1 cellular context compared by ENCODE assay signal in the genomic region with DNA sequence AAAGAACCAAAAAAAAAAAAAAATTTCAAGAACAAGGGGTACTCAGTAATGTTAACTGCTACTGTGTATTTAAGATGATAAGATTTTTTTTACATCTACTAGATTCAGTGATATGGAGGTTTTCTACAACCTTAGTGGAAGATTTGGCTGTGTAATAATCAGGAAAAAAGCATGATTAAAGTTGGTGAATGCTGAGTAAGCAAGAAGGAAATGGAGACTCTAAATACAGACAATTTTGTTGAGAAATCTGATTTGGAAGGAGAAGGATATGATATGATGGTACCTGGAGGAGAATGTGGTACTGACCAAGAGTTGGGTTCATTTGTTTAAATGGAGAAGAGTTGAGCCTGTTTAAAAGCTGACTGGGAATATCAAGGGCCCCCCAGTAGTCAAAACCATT.
TF ChIP-seq lines count a peak whose summit lies in the region.

No MANE protein-coding gene starts in this region.

TF ChIP-seq in WTC11, 78 proteins besides CTCF, POLR2A, EP300 and RAD21 (continued from another document):
- TF ChIP-seq, protein P1, sequence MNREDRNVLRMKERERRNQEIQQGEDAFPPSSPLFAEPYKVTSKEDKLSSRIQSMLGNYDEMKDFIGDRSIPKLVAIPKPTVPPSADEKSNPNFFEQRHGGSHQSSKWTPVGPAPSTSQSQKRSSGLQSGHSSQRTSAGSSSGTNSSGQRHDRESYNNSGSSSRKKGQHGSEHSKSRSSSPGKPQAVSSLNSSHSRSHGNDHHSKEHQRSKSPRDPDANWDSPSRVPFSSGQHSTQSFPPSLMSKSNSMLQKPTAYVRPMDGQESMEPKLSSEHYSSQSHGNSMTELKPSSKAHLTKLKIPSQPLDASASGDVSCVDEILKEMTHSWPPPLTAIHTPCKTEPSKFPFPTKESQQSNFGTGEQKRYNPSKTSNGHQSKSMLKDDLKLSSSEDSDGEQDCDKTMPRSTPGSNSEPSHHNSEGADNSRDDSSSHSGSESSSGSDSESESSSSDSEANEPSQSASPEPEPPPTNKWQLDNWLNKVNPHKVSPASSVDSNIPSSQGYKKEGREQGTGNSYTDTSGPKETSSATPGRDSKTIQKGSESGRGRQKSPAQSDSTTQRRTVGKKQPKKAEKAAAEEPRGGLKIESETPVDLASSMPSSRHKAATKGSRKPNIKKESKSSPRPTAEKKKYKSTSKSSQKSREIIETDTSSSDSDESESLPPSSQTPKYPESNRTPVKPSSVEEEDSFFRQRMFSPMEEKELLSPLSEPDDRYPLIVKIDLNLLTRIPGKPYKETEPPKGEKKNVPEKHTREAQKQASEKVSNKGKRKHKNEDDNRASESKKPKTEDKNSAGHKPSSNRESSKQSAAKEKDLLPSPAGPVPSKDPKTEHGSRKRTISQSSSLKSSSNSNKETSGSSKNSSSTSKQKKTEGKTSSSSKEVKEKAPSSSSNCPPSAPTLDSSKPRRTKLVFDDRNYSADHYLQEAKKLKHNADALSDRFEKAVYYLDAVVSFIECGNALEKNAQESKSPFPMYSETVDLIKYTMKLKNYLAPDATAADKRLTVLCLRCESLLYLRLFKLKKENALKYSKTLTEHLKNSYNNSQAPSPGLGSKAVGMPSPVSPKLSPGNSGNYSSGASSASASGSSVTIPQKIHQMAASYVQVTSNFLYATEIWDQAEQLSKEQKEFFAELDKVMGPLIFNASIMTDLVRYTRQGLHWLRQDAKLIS (CRISPR knock-in tag; IDR thresholded peaks at IDR 0.05; ENCODE audit: borderline replicate concordance), result no peak
- TF ChIP-seq, protein P2, sequence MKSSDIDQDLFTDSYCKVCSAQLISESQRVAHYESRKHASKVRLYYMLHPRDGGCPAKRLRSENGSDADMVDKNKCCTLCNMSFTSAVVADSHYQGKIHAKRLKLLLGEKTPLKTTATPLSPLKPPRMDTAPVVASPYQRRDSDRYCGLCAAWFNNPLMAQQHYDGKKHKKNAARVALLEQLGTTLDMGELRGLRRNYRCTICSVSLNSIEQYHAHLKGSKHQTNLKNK (CRISPR knock-in tag; IDR thresholded peaks at IDR 0.05), result no peak
- TF ChIP-seq ETV6 (CRISPR knock-in tag; IDR thresholded peaks at IDR 0.05) (no peak), NR3C1 (CRISPR knock-in tag; conservative IDR thresholded peaks at IDR 0.05; ENCODE audit: low read depth) (no peak)
- TF ChIP-seq, protein P3, sequence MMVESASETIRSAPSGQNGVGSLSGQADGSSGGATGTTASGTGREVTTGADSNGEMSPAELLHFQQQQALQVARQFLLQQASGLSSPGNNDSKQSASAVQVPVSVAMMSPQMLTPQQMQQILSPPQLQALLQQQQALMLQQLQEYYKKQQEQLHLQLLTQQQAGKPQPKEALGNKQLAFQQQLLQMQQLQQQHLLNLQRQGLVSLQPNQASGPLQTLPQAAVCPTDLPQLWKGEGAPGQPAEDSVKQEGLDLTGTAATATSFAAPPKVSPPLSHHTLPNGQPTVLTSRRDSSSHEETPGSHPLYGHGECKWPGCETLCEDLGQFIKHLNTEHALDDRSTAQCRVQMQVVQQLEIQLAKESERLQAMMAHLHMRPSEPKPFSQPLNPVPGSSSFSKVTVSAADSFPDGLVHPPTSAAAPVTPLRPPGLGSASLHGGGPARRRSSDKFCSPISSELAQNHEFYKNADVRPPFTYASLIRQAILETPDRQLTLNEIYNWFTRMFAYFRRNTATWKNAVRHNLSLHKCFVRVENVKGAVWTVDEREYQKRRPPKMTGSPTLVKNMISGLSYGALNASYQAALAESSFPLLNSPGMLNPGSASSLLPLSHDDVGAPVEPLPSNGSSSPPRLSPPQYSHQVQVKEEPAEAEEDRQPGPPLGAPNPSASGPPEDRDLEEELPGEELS (CRISPR knock-in tag; IDR thresholded peaks at IDR 0.05), result no peak
- TF ChIP-seq, protein P4, sequence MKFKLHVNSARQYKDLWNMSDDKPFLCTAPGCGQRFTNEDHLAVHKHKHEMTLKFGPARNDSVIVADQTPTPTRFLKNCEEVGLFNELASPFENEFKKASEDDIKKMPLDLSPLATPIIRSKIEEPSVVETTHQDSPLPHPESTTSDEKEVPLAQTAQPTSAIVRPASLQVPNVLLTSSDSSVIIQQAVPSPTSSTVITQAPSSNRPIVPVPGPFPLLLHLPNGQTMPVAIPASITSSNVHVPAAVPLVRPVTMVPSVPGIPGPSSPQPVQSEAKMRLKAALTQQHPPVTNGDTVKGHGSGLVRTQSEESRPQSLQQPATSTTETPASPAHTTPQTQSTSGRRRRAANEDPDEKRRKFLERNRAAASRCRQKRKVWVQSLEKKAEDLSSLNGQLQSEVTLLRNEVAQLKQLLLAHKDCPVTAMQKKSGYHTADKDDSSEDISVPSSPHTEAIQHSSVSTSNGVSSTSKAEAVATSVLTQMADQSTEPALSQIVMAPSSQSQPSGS (CRISPR knock-in tag; IDR thresholded peaks at IDR 0.05; ENCODE audit: borderline replicate concordance, low read depth), result no peak
